In genomic region chr2:51003345-51004192, GRCh38 we compare ENCODE assay signal across 1 cellular context.
TF ChIP-seq lines count a peak whose summit lies in the region.

No MANE protein-coding gene starts in this region.

TF ChIP-seq in GM23338, 12 proteins besides CTCF, POLR2A, EP300 and RAD21 (continued from another document):
- no peak for TF ChIP-seq ZNF462 (CRISPR knock-in tag; IDR thresholded peaks at IDR 0.05)
